In the genomic region with DNA sequence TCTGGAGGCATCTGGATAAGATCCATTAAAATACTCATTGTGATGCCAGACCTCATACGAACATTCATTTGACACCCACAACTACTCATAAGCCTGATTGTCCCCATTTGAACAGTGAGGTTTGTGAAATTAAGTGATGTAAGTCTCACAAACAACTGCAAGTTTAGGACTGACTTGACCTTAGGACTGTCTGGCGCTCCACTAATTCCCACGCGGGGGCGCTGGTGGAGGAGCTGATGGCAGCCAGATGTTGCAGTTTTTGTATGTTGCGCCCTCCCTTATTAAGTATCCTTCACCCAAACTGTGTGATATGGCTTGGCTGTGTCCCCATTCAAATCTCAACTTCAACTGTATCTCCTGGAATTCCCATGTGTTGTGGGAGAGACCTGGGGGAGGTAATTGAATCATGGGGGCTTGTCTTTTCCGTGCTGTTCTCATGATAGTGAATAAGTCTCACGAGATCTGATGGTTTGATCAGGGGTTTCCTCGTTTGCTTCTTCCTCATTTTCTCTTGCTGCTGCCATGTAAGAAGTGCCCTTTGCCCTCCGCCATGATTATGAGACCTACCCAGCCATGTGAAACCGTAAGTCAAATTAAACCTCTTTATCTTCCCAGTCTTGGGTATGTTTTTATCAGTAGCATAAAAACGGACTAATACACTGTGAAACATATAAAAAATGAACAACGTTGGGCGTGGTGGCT, we compare ENCODE assay signal across 12 cellular contexts. TPM values are rescaled to one million over a fixed set of nuclear protein-coding genes. Genes with fewer than 3 reads are reported as not detected.
DNase-seq lines count a peak whose midpoint lies in the region; ATAC-seq and TF ChIP-seq lines count a peak whose summit lies in the region.
"Had no signal": no experiment of that assay in that cellular context is flagged by ENCODE, and none has a peak within 500 bp of the region (broad histone marks: within the 10 kb centered on the region; RNA-seq: fewer than 3 reads in every experiment).

No MANE protein-coding gene starts in this region.

- ATAC-seq in GM18861 (IDR thresholded peaks at IDR 0.05; ENCODE audit: unreplicated experiment) (no peak), GM21576 (IDR thresholded peaks at IDR 0.05; ENCODE audit: unreplicated experiment) (no peak)
- ATAC-seq: gastroesophageal sphincter had no signal

- no peak overlapping the region for H3K27ac ChIP-seq in caudate nucleus (ENCODE audit: low read depth, low read length)
- H3K27ac ChIP-seq: ascending aorta, gastroesophageal sphincter had no signal

- no peaks in the 10 kb centered on the region for H3K36me3 Mint-ChIP-seq in HFFc6 (ENCODE audit: low read depth)
- peaks cover 3% of the 10 kb centered on the region for H3K36me3 Mint-ChIP-seq in endothelial cell (ENCODE audit: low read depth, unreplicated experiment)
- H3K36me3 Mint-ChIP-seq in nephron progenitor cell (ENCODE audit: low read depth), result no peaks in the 10 kb centered on the region

- no peak overlapping the region for H3K27ac Mint-ChIP-seq in HFFc6
- H3K27ac Mint-ChIP-seq in endothelial cell (ENCODE audit: unreplicated experiment), result no peak overlapping the region
- H3K27ac Mint-ChIP-seq in nephron progenitor cell, result no peak overlapping the region
- H3K27ac Mint-ChIP-seq: T-helper 1 cell treated with Interleukin-12 subunit alpha and Interleukin-12 subunit beta and Interleukin-4 antibody, amounts not matched to agents 30 μg/mL and 1 μg/mL, for 36 hours had no signal

- H3K27me3 Mint-ChIP-seq in HFFc6 (ENCODE audit: insufficient read depth) (peaks cover 5% of the 10 kb centered on the region), endothelial cell (ENCODE audit: unreplicated experiment) (no peaks in the 10 kb centered on the region), nephron progenitor cell (ENCODE audit: low read depth, poor library complexity) (peaks cover 23% of the 10 kb centered on the region)

- DNase-seq in AG20443 (ENCODE audit: low spot score), result peak; percentile 65
- no peak for DNase-seq in HFFc6
- DNase-seq in endothelial cell (ENCODE audit: low spot score), result peak; percentile 14
- DNase-seq in nephron progenitor cell, result peak; percentile 30
- no peak for DNase-seq in caudate nucleus (lab: John Stamatoyannopoulos, UW)
- DNase-seq in NCI-H187 treated with DMSO at 0.1 percent for 48 hours (lab: John Stamatoyannopoulos, UW), result no peak
- DNase-seq: DMS153 had no signal

- no peaks in the 10 kb centered on the region for H3K9me3 Mint-ChIP-seq in HFFc6
- no peaks in the 10 kb centered on the region for H3K9me3 Mint-ChIP-seq in endothelial cell (ENCODE audit: unreplicated experiment)
- H3K9me3 Mint-ChIP-seq in nephron progenitor cell, result peaks cover 5% of the 10 kb centered on the region
- H3K9me3 Mint-ChIP-seq: T-helper 1 cell treated with Interleukin-12 subunit alpha and Interleukin-12 subunit beta and Interleukin-4 antibody, amounts not matched to agents 30 μg/mL and 1 μg/mL, for 36 hours had no signal

- H3K4me3 Mint-ChIP-seq in HFFc6, result no peak overlapping the region
- H3K4me3 Mint-ChIP-seq in endothelial cell (ENCODE audit: unreplicated experiment), result no peak overlapping the region
- H3K4me3 Mint-ChIP-seq in nephron progenitor cell, result no peak overlapping the region
- H3K4me3 Mint-ChIP-seq: T-helper 1 cell treated with Interleukin-12 subunit alpha and Interleukin-12 subunit beta and Interleukin-4 antibody, amounts not matched to agents 30 μg/mL and 1 μg/mL, for 36 hours had no signal

- H3K4me1 Mint-ChIP-seq in HFFc6 (ENCODE audit: low read depth) (peaks cover 14% of the 10 kb centered on the region), endothelial cell (ENCODE audit: unreplicated experiment) (peaks cover 31% of the 10 kb centered on the region), nephron progenitor cell (peaks cover 16% of the 10 kb centered on the region)

- TF ChIP-seq CTCF in HFFc6 (IDR thresholded peaks at IDR 0.05) (peak; percentile 60; the same call in 1 of the 2 replicates), endothelial cell (IDR thresholded peaks at IDR 0.05; ENCODE audit: unreplicated experiment) (no peak), nephron progenitor cell (IDR thresholded peaks at IDR 0.05) (peak; percentile 25)

RNA-seq across cellular contexts. Expression of a gene that starts 20.3 kb away (rescaled TPM):
- 100 to 1,000 TPM; 129 to 149 (median 134) TPM for total RNA-seq in HFFc6 (2021; fragmentation: NEBNext Ultra II Directional; extraction: Animal tissue kit (Norgen Biotek cat#: 25700))
- total RNA-seq in endothelial cell (ENCODE audit: unreplicated experiment), result 184 TPM

RNA-seq across cellular contexts. Expression of a gene that starts 34.1 kb away (rescaled TPM):
- total RNA-seq in HFFc6 (2021; fragmentation: NEBNext Ultra II Directional; extraction: Animal tissue kit (Norgen Biotek cat#: 25700)), result 100 to 1,000 TPM in 4 of 6 experiments, 10 to 100 TPM in 2; 97.2 to 108 (median 101) TPM
- total RNA-seq in endothelial cell (ENCODE audit: unreplicated experiment), result 24.6 TPM

Comparison
In these comparisons a context has a peak if more than half of its experiments do, and no peak if none do; other contexts are left out.
1. DNase-seq: peak in AG20443 (single experiment), endothelial cell (single experiment) and nephron progenitor cell (single experiment); none in HFFc6 (single experiment), caudate nucleus (0 of 61) and NCI-H187 treated with DMSO at 0.1 percent for 48 hours (single experiment).